ENCODE assay signal across 10 cellular contexts in the genomic region with DNA sequence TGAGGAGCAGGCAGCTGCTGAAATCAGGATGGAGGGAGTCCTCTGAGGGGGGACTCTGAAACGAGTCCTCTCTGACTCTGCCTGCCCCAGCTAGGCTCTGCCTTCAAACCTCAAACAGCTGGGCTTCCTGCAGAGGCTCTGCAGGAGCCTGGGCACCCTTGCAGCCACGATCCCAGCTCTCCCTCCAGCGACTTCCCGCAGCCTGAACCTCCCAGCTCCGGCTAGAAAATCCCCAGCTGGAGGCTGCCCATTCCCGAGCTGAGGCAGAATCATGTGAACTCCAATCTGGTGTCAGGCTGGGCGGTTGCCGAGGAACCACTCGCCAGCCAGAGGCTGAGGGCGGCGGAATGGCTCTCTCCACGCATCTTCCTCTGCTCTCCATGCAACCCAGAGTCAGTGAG. TPM values are rescaled to one million over a fixed set of nuclear protein-coding genes. Genes with fewer than 3 reads are reported as not detected.
DNase-seq lines count a peak whose midpoint lies in the region; ATAC-seq and TF ChIP-seq lines count a peak whose summit lies in the region.
"Had no signal": no experiment of that assay in that cellular context is flagged by ENCODE, and none has a peak within 500 bp of the region (broad histone marks: within the 10 kb centered on the region; RNA-seq: fewer than 3 reads in every experiment).

A gene with protein sequence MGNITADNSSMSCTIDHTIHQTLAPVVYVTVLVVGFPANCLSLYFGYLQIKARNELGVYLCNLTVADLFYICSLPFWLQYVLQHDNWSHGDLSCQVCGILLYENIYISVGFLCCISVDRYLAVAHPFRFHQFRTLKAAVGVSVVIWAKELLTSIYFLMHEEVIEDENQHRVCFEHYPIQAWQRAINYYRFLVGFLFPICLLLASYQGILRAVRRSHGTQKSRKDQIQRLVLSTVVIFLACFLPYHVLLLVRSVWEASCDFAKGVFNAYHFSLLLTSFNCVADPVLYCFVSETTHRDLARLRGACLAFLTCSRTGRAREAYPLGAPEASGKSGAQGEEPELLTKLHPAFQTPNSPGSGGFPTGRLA (minus strand): TSS at position 204 of the 401 bp plus-strand sequence. CDS start 9,654 bp downstream, outside the sequence.

- peak within 1 kb of the TSS; percentile 98 for H3K27ac Mint-ChIP-seq in activated naive CD8-positive, alpha-beta T cell treated with anti-CD3 and anti-CD28 coated beads for 36 hours

- no peaks in the 10 kb centered on the region for H3K27me3 Mint-ChIP-seq in activated naive CD8-positive, alpha-beta T cell treated with anti-CD3 and anti-CD28 coated beads for 36 hours

- H3K9me3 ChIP-seq in left ventricle myocardium inferior (replicated peaks) (no peaks in the 10 kb centered on the region), sigmoid colon (no peaks in the 10 kb centered on the region)
- H3K9me3 ChIP-seq: ovary had no signal

- H3K4me1 Mint-ChIP-seq in activated naive CD8-positive, alpha-beta T cell treated with anti-CD3 and anti-CD28 coated beads for 36 hours: peaks cover 75% of the 10 kb centered on the region

- H3K27ac ChIP-seq in left ventricle myocardium inferior (replicated peaks): no peak within 1 kb of the TSS
- H3K27ac ChIP-seq in sigmoid colon: peak within 1 kb of the TSS in 2 of 4 donors; percentile 44 to 59
- H3K27ac ChIP-seq: ovary had no signal

- TF ChIP-seq CTCF in left ventricle myocardium inferior (IDR thresholded peaks at IDR 0.05; ENCODE audit: borderline replicate concordance) (no peak), sigmoid colon (IDR thresholded peaks at IDR 0.05) (no peak)

- H3K27me3 ChIP-seq in left ventricle myocardium inferior (ENCODE audit: low read depth) (no peaks in the 10 kb centered on the region), sigmoid colon (no peaks in the 10 kb centered on the region)
- H3K27me3 ChIP-seq: ovary had no signal

- intact Hi-C loops in left ventricle myocardium inferior (cut with micrococcal nuclease) (no loop called here), sigmoid colon (cut with DNase I) (no loop called here)

- peak; percentile 69 for DNase-seq in EH (ENCODE audit: low read depth)
- peak; percentile 62 for DNase-seq in NCI-H146 (lab: John Stamatoyannopoulos, UW)
- DNase-seq in activated naive CD8-positive, alpha-beta T cell treated with anti-CD3 and anti-CD28 coated beads for 36 hours: peak; percentile 35
- DNase-seq in left ventricle myocardium inferior: peak; percentile 58
- DNase-seq in sigmoid colon: peak; percentile 84
- no peak for DNase-seq in SIG-M5 (lab: John Stamatoyannopoulos, UW)

- H3K36me3 ChIP-seq in left ventricle myocardium inferior: no peaks in the 10 kb centered on the region
- H3K36me3 ChIP-seq in sigmoid colon: no peaks in the 10 kb centered on the region
- H3K36me3 ChIP-seq: ovary had no signal

- H3K4me1 ChIP-seq in left ventricle myocardium inferior (peaks cover 5% of the 10 kb centered on the region), sigmoid colon (peaks cover 0 to 12% (median 5%) of the 10 kb centered on the region in 4 donors)

- peaks cover 7% of the 10 kb centered on the region for H3K9me3 Mint-ChIP-seq in activated naive CD8-positive, alpha-beta T cell treated with anti-CD3 and anti-CD28 coated beads for 36 hours

- H3K4me3 Mint-ChIP-seq in activated naive CD8-positive, alpha-beta T cell treated with anti-CD3 and anti-CD28 coated beads for 36 hours: peak within 1 kb of the TSS; percentile 77

- TF ChIP-seq POLR2A in sigmoid colon (IDR thresholded peaks at IDR 0.05): no peak

- H3K4me3 ChIP-seq in left ventricle myocardium inferior (peak within 1 kb of the TSS; percentile 27), sigmoid colon (peak within 1 kb of the TSS in 1 of 4 donors; percentile 29)
- H3K4me3 ChIP-seq: ovary had no signal

- H3K36me3 Mint-ChIP-seq in activated naive CD8-positive, alpha-beta T cell treated with anti-CD3 and anti-CD28 coated beads for 36 hours: peaks cover 75% of the 10 kb centered on the region

- no peak for TF ChIP-seq EP300 in sigmoid colon (IDR thresholded peaks at IDR 0.05)

- no peak for ATAC-seq in HG03354 (IDR thresholded peaks at IDR 0.05; ENCODE audit: poor library complexity, severe bottlenecking, unreplicated experiment)
- no peak for ATAC-seq in activated CD4-positive, CD25-positive, alpha-beta regulatory T cell treated with anti-CD3 and anti-CD28 coated beads, Interleukin-2, amount 50 U/mL, for 24 hours
- ATAC-seq: Panc1 had no signal

- WGBS in sigmoid colon, 2 donors: 21 to 49% methylated on average over 12 of the region's 12 CpGs

RNA-seq across cellular contexts. Expression of the gene that starts here (rescaled TPM):
- 10 to 100 TPM; 14.0 to 14.4 TPM for total RNA-seq in activated naive CD8-positive, alpha-beta T cell treated with anti-CD3 and anti-CD28 coated beads for 36 hours
- 0.41 TPM for total RNA-seq in left ventricle myocardium inferior
- 1 to 10 TPM in 2 of 4 donors, under 1 TPM in 2; 0.66 to 1.7 (median 1.2) TPM for total RNA-seq in sigmoid colon
- polyA plus RNA-seq in sigmoid colon: 1 to 10 TPM in 1 of 3 donors, under 1 TPM in 1, not detected in 1; 0.46 to 1.4 TPM

Comparison
In these comparisons a context has a peak if more than half of its experiments do, and no peak if none do; other contexts are left out.
1. RNA of the gene that starts here (total RNA-seq): 14.0 to 14.4 TPM in activated naive CD8-positive, alpha-beta T cell treated with anti-CD3 and anti-CD28 coated beads for 36 hours; 0.66 to 1.7 TPM in sigmoid colon and 0.41 TPM in left ventricle myocardium inferior (single experiment); every median in the first group is over 4 times any median in the second.
2. Peak in DNase-seq and H3K4me3 ChIP-seq in left ventricle myocardium inferior; RNA of the gene not detected or under 1 TPM.